9 cellular contexts compared by ENCODE assay signal in the genomic region with DNA sequence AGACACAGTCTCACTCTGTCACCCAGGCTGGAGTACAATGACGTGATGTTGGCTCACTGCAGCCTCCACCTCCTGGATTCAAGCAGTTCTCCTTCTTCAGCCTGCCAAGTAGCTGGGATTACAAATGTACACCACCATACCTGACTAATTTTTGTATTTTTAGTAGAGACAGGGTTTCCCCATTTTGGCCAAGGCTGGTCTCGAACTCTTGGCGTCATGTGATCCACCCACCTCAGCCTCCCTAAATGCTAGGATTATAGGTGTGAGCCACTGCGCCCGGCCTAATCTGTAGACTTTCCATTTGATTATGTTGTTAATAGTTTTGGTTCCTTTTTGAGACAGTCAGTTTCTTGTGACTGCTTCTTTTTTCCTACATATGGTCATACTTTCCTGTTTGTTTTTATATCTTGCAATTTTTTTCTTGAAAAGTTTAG. TPM values are rescaled to one million over a fixed set of nuclear protein-coding genes. Genes with fewer than 3 reads are reported as not detected.
A peak's percentile ranks its signal among the peaks of the same experiment; 100 is the strongest.
DNase-seq lines count a peak whose midpoint lies in the region; ATAC-seq, FAIRE-seq and TF ChIP-seq lines count a peak whose summit lies in the region.
"Had no signal": no experiment of that assay in that cellular context is flagged by ENCODE, and none has a peak within 500 bp of the region (broad histone marks: within the 10 kb centered on the region; RNA-seq: fewer than 3 reads in every experiment).

No MANE protein-coding gene starts in this region.

- no peak for DNase-seq in right lobe of liver
- DNase-seq in HepG2 (ENCODE audit: low spot score): no peak
- no peak for DNase-seq in central memory CD8-positive, alpha-beta T cell (ENCODE audit: low spot score in 2 of 2)
- no peak for DNase-seq in HT-29 (ENCODE audit: low spot score)
- no peak for DNase-seq in HK-2 (ENCODE audit: unreplicated experiment)
- no peak for DNase-seq in tibial nerve (ENCODE audit: low spot score in 2 of 2)
- DNase-seq: NCI-H1092 treated with DMSO at 0.1 percent for 48 hours had no signal

- intact Hi-C loops in right lobe of liver (cut with DNase I): loop anchor here in 1 of 2 donors (10.0 kb wide), 1 partner anchor 366 kb away; no protein-coding TSS in a partner anchor
- intact Hi-C loops in HepG2 (cut with micrococcal nuclease; ENCODE audit: unreplicated experiment): no loop called here

- no peaks in the 10 kb centered on the region for H3K27me3 Mint-ChIP-seq in central memory CD8-positive, alpha-beta T cell

- H3K27me3 ChIP-seq in right lobe of liver (no peaks in the 10 kb centered on the region), HepG2 (ENCODE audit: control insufficient read depth in 1 of 2, insufficient read depth in 2 of 2, low read length in 2 of 2) (no peaks in the 10 kb centered on the region), tibial nerve (no peaks in the 10 kb centered on the region)

- TF ChIP-seq POLR2A in right lobe of liver (IDR thresholded peaks at IDR 0.05) (no peak), HepG2 (IDR thresholded peaks at IDR 0.05; ENCODE audit: insufficient read depth in 1 of 2, low read depth in 2 of 2, low read length in 2 of 2) (no peak), tibial nerve (IDR thresholded peaks at IDR 0.05) (no peak)

- no peak for TF ChIP-seq EP300 in HepG2 (IDR thresholded peaks at IDR 0.05; ENCODE audit: low read depth in 2 of 2, low read length in 2 of 2)
- no peak for TF ChIP-seq EP300 in HepG2 (CRISPR knock-in tag; IDR thresholded peaks at IDR 0.05; ENCODE audit: borderline replicate concordance)
- TF ChIP-seq EP300 in tibial nerve (IDR thresholded peaks at IDR 0.05): no peak

- peaks cover 31% of the 10 kb centered on the region for H3K79me2 ChIP-seq in HepG2 (ENCODE audit: insufficient read depth, low read length)

- H3K9me3 ChIP-seq in right lobe of liver (no peaks in the 10 kb centered on the region), HepG2 (ENCODE audit: low read length) (no peaks in the 10 kb centered on the region), tibial nerve (no peaks in the 10 kb centered on the region)

- H3K36me3 Mint-ChIP-seq in central memory CD8-positive, alpha-beta T cell (ENCODE audit: insufficient read depth): peaks cover 27% of the 10 kb centered on the region

- peak overlapping the region; percentile 77 for H3K27ac Mint-ChIP-seq in central memory CD8-positive, alpha-beta T cell (ENCODE audit: low read depth)

- no peak for FAIRE-seq in HepG2 (lab: Jason Lieb, UNC)

- H3K27ac ChIP-seq in right lobe of liver (peak overlapping the region in 2 of 3 donors; percentile 3 to 57), HepG2 (ENCODE audit: extremely low read length, insufficient read depth, low read length) (no peak overlapping the region), tibial nerve (no peak overlapping the region)

- BruUV-seq in HepG2 (replicated peaks; lab: Mats Ljungman, UMichigan): no TSS peak

- in situ Hi-C loops in HepG2 (cut with HindIII; ENCODE audit: extremely low pct_ligation_motif_present, low pct_unique_long_range_greater_than_20kb): no loop called here

- ATAC-seq in right lobe of liver (peak; percentile 39 to 58 (median 49)), HepG2 (no peak), HG03565 (IDR thresholded peaks at IDR 0.05; ENCODE audit: unreplicated experiment) (peak; percentile 39), esophagus mucosa (no peak)
- ATAC-seq in central memory CD8-positive, alpha-beta T cell (replicated peaks; ENCODE audit: extremely low read depth, poor library complexity, severe bottlenecking): no peak

- H3K9me3 Mint-ChIP-seq in central memory CD8-positive, alpha-beta T cell: no peaks in the 10 kb centered on the region

- H4K20me1 ChIP-seq in HepG2 (ENCODE audit: insufficient read depth, low read length): 0 out of 2 replicates have a peak, but pooled peaks cover under 1% of the 10 kb centered on the region

- H2AFZ ChIP-seq in HepG2 (ENCODE audit: low read length): no peak overlapping the region

- H3K4me1 ChIP-seq in right lobe of liver (peaks cover 0 to 10% (median 0%) of the 10 kb centered on the region in 4 donors), HepG2 (ENCODE audit: insufficient read depth, low read length) (no peaks in the 10 kb centered on the region), tibial nerve (peaks cover 0 to 4% (median 0%) of the 10 kb centered on the region in 4 donors)

- H3K36me3 ChIP-seq in right lobe of liver (no peaks in the 10 kb centered on the region), HepG2 (replicated peaks in 1 of 2; ENCODE audit: control insufficient read depth in 1 of 2, insufficient read depth in 2 of 2, low read length in 2 of 2) (peaks cover 1 to 54% of the 10 kb centered on the region in 2 experiments), tibial nerve (peaks cover 0 to 26% (median 0%) of the 10 kb centered on the region in 3 donors)

- TF ChIP-seq CTCF in right lobe of liver (IDR thresholded peaks at IDR 0.05) (no peak), HepG2 (CRISPR knock-in tag; IDR thresholded peaks at IDR 0.05) (no peak), tibial nerve (IDR thresholded peaks at IDR 0.05) (no peak)

- CTCF ChIA-PET in HepG2 (lab: Yijun Ruan, JAX; ENCODE audit: low intra/inter-chr PET ratio, low total read pairs): no interaction called here

- TF ChIP-seq RAD21 in HepG2 (CRISPR knock-in tag; IDR thresholded peaks at IDR 0.05): no peak

- H3K4me3 ChIP-seq in right lobe of liver (no peak overlapping the region), HepG2 (replicated peaks in 1 of 3; ENCODE audit: insufficient read depth in 1 of 3, low read depth in 2 of 3, low read length in 3 of 3) (no peak overlapping the region), tibial nerve (no peak overlapping the region)

- peak overlapping the region; percentile 63 for H3K4me3 Mint-ChIP-seq in central memory CD8-positive, alpha-beta T cell

- 56% methylated on average over 5 of the region's 5 CpGs for WGBS in right lobe of liver (ENCODE audit: insufficient coverage, low coverage, low lambda C conversion rate, missing lambda C conversion rate)
- 100% methylated on average over 5 of the region's 5 CpGs for WGBS in HepG2 (ENCODE audit: low lambda C conversion rate)
- WGBS in tibial nerve, 2 donors: 86 to 92% methylated on average over 5 of the region's 5 CpGs

- H3K4me2 ChIP-seq in HepG2 (ENCODE audit: low read depth, low read length): no peak overlapping the region

- H3K4me1 Mint-ChIP-seq in central memory CD8-positive, alpha-beta T cell: peaks cover 19% of the 10 kb centered on the region

- no peak overlapping the region for H3K9ac ChIP-seq in HepG2 (ENCODE audit: insufficient read depth, low read depth, low read length)

- POLR2A ChIA-PET in HepG2 (lab: Yijun Ruan, JAX): no interaction called here

RNA-seq across cellular contexts. Expression of a gene that starts 31.0 kb away (rescaled TPM):
- 10 to 100 TPM; 24.7 to 42.4 (median 31.9) TPM for total RNA-seq in right lobe of liver
- total RNA-seq in HepG2 (2016; rRNA removed; fragmentation: Illumina TruSeq; extraction: Trizol): 91.5 and 141 TPM in 2 replicates
- total RNA-seq in HepG2 (2016; cell fraction: cytosol; rRNA removed; fragmentation: Illumina TruSeq; extraction: Trizol; ENCODE audit: low read depth): 10.2 and 11.9 TPM in 2 replicates
- 94.0 and 139 TPM in 2 replicates for total RNA-seq in HepG2 (2016; cell fraction: insoluble cytoplasmic fraction; rRNA removed; fragmentation: Illumina TruSeq; extraction: Trizol)
- total RNA-seq in HepG2 (2016; cell fraction: membrane; rRNA removed; fragmentation: Illumina TruSeq; extraction: Trizol): 12.3 and 16.8 TPM in 2 replicates
- 65.3 and 67.5 TPM in 2 replicates for total RNA-seq in HepG2 (2016; cell fraction: nucleus; rRNA removed; fragmentation: Illumina TruSeq; extraction: Trizol)
- polyA plus RNA-seq in HepG2 (2011; rRNA removed): 14.0 and 16.4 TPM in 2 replicates
- polyA plus RNA-seq in HepG2 (2011; cell fraction: cytosol; rRNA removed): 5.9 and 9.5 TPM in 2 replicates
- 8.6 and 13.7 TPM in 2 replicates for polyA plus RNA-seq in HepG2 (2011; cell fraction: nucleus; rRNA removed)
- polyA plus RNA-seq in HepG2 (2012): 35.3 and 45.7 TPM in 2 replicates
- 1.9 and 2.2 TPM in 2 replicates for polyA plus RNA-seq in HepG2 (2016; cell fraction: cytosol; fragmentation: Illumina TruSeq; extraction: Trizol; ENCODE audit: low read depth)
- polyA plus RNA-seq in HepG2 (2016; cell fraction: insoluble cytoplasmic fraction; fragmentation: Illumina TruSeq; extraction: Trizol; ENCODE audit: low read depth): 71.9 and 74.9 TPM in 2 replicates
- polyA plus RNA-seq in HepG2 (2016; cell fraction: membrane; fragmentation: Illumina TruSeq; extraction: Trizol; ENCODE audit: low read depth): 3.5 and 4.4 TPM in 2 replicates
- 39.6 and 40.4 TPM in 2 replicates for polyA plus RNA-seq in HepG2 (2016; cell fraction: nucleus; fragmentation: Illumina TruSeq; extraction: Trizol; ENCODE audit: insufficient read depth, low read depth)
- polyA minus RNA-seq in HepG2 (2011; rRNA and poly(A)+ RNA removed; ENCODE audit: low replicate concordance): 19.7 and 55.5 TPM in 2 replicates
- 38.2 and 40.3 TPM in 2 replicates for polyA minus RNA-seq in HepG2 (2011; cell fraction: cytosol; rRNA and poly(A)+ RNA removed)
- polyA minus RNA-seq in HepG2 (2011; cell fraction: nucleus; rRNA and poly(A)+ RNA removed): 86.0 and 94.4 TPM in 2 replicates
- total RNA-seq in HT-29 (2014; rRNA removed; shearing (Covaris generic)): 23.2 and 24.0 TPM in 2 replicates
- total RNA-seq in esophagus mucosa: 42.2 TPM
- 10 to 100 TPM; 52.4 to 95.1 (median 60.7) TPM for total RNA-seq in tibial nerve

RNA-seq across cellular contexts. Expression of a gene that starts 31.3 kb away (rescaled TPM):
- total RNA-seq in right lobe of liver (10 to 100 TPM; 10.8 to 18.2 (median 14.7) TPM), HepG2 (2016; rRNA removed; fragmentation: Illumina TruSeq; extraction: Trizol) (22.0 and 35.5 TPM in 2 replicates), esophagus mucosa (18.2 TPM), tibial nerve (10 to 100 TPM; 22.9 to 28.5 (median 27.5) TPM)
- 4.9 and 5.7 TPM in 2 replicates for total RNA-seq in HepG2 (2016; cell fraction: cytosol; rRNA removed; fragmentation: Illumina TruSeq; extraction: Trizol; ENCODE audit: low read depth)
- total RNA-seq in HepG2 (2016; cell fraction: insoluble cytoplasmic fraction; rRNA removed; fragmentation: Illumina TruSeq; extraction: Trizol): 21.2 and 34.5 TPM in 2 replicates
- 6.9 and 7.5 TPM in 2 replicates for total RNA-seq in HepG2 (2016; cell fraction: membrane; rRNA removed; fragmentation: Illumina TruSeq; extraction: Trizol)
- 18.3 and 18.6 TPM in 2 replicates for total RNA-seq in HepG2 (2016; cell fraction: nucleus; rRNA removed; fragmentation: Illumina TruSeq; extraction: Trizol)
- 1.6 and 1.9 TPM in 2 replicates for polyA plus RNA-seq in HepG2 (2011; rRNA removed)
- 0.81 and 1.4 TPM in 2 replicates for polyA plus RNA-seq in HepG2 (2011; cell fraction: cytosol; rRNA removed)
- polyA plus RNA-seq in HepG2 (2011; cell fraction: nucleus; rRNA removed): 1.2 and 2.6 TPM in 2 replicates
- 5.7 and 6.2 TPM in 2 replicates for polyA plus RNA-seq in HepG2 (2012)
- polyA plus RNA-seq in HepG2 (2016; cell fraction: cytosol; fragmentation: Illumina TruSeq; extraction: Trizol; ENCODE audit: low read depth): 0.63 and 0.67 TPM in 2 replicates
- polyA plus RNA-seq in HepG2 (2016; cell fraction: insoluble cytoplasmic fraction; fragmentation: Illumina TruSeq; extraction: Trizol; ENCODE audit: low read depth): 21.4 and 22.2 TPM in 2 replicates
- 1.8 TPM in 2 replicates for polyA plus RNA-seq in HepG2 (2016; cell fraction: membrane; fragmentation: Illumina TruSeq; extraction: Trizol; ENCODE audit: low read depth)
- 14.0 and 16.6 TPM in 2 replicates for polyA plus RNA-seq in HepG2 (2016; cell fraction: nucleus; fragmentation: Illumina TruSeq; extraction: Trizol; ENCODE audit: insufficient read depth, low read depth)
- 1.2 and 4.2 TPM in 2 replicates for polyA minus RNA-seq in HepG2 (2011; rRNA and poly(A)+ RNA removed; ENCODE audit: low replicate concordance)
- polyA minus RNA-seq in HepG2 (2011; cell fraction: cytosol; rRNA and poly(A)+ RNA removed): 2.9 and 3.1 TPM in 2 replicates
- polyA minus RNA-seq in HepG2 (2011; cell fraction: nucleus; rRNA and poly(A)+ RNA removed): 6.1 and 6.8 TPM in 2 replicates
- total RNA-seq in HT-29 (2014; rRNA removed; shearing (Covaris generic)): 7.3 and 8.1 TPM in 2 replicates

Comparison
In these comparisons a context has a peak if more than half of its experiments do, and no peak if none do; other contexts are left out.
1. ATAC-seq: peak in right lobe of liver (4 of 4) and HG03565 (single experiment); none in HepG2 (single experiment), central memory CD8-positive, alpha-beta T cell (single experiment) and esophagus mucosa (single experiment).
2. H3K27ac ChIP-seq: peak in right lobe of liver (2 of 3); none in HepG2 (single experiment) and tibial nerve (0 of 4).